Comparison of ENCODE assay signal across 22 cellular contexts in genomic region chr3:151798476-151798875, GRCh38. TPM values are rescaled to one million over a fixed set of nuclear protein-coding genes. Genes with fewer than 3 reads are reported as not detected.
"Had no signal": no experiment of that assay in that cellular context is flagged by ENCODE, and none has a peak within 500 bp of the region (broad histone marks: within the 10 kb centered on the region; RNA-seq: fewer than 3 reads in every experiment).

No MANE protein-coding gene starts in this region.

- H3K4me3 ChIP-seq: body of pancreas, esophagus squamous epithelium, heart right ventricle, ovary, sigmoid colon, thyroid gland had no signal

- H3K27me3 ChIP-seq: body of pancreas, esophagus squamous epithelium, heart right ventricle, ovary, sigmoid colon, thyroid gland had no signal

- ATAC-seq: activated CD8-positive, alpha-beta memory T cell treated with anti-CD3 and anti-CD28 coated beads, Interleukin-2, amount 10 ng/mL, durations not matched to agents 7 days and 5 days; body of pancreas; heart right ventricle; left lobe of liver; stimulated activated naive B cell treated with anti-CD40 and anti-IgM and Interleukin-4, amounts not matched to agents 10 μg/mL and 1 μg/mL and 100 μg/mL, for 72 hours had no signal

- H3K27ac ChIP-seq: body of pancreas, esophagus squamous epithelium, heart right ventricle, ovary, sigmoid colon, thyroid gland, VCaP had no signal

- DNase-seq: activated CD4-positive, alpha-beta memory T cell treated with anti-CD3 and anti-CD28 coated beads for 36 hours; activated CD8-positive, alpha-beta memory T cell treated with anti-CD3 and anti-CD28 coated beads, Interleukin-2, amount 10 ng/mL, durations not matched to agents 7 days and 5 days; activated naive CD4-positive, alpha-beta T cell treated with anti-CD3 and anti-CD28 coated beads, Interleukin-2, amount 10 ng/mL, durations not matched to agents 7 days and 5 days; activated T-cell treated with anti-CD3 and anti-CD28 coated beads, Interleukin-2, amount 50 U/mL, for 1 hour; body of pancreas; central memory CD4-positive, alpha-beta T cell; cortex of kidney; effector CD4-positive, alpha-beta T cell; esophagus squamous epithelium; heart right ventricle; naive B cell; ovary; sigmoid colon; stimulated activated CD4-positive, alpha-beta T cell treated with anti-CD3 and anti-CD28 coated beads, Interleukin-4, amount 100 ng/mL, for 1 hour; stimulated activated naive B cell treated with anti-CD40 and anti-IgM and Interleukin-4, amounts not matched to agents 10 μg/mL and 1 μg/mL and 100 μg/mL, for 72 hours; T-helper 1 cell; thyroid gland had no signal

- H3K36me3 ChIP-seq: esophagus squamous epithelium, heart right ventricle, ovary, sigmoid colon, thyroid gland had no signal

RNA-seq across cellular contexts. Expression of gene AADAC, which starts 15.4 kb away (rescaled TPM):
- total RNA-seq: activated CD4-positive, alpha-beta memory T cell treated with anti-CD3 and anti-CD28 coated beads for 36 hours; activated CD8-positive, alpha-beta memory T cell treated with anti-CD3 and anti-CD28 coated beads, Interleukin-2, amount 10 ng/mL, durations not matched to agents 7 days and 5 days; frontal cortex; mononuclear cell; pulmonary artery endothelial cell; sigmoid colon; thyroid gland had no signal
